In the genomic region with DNA sequence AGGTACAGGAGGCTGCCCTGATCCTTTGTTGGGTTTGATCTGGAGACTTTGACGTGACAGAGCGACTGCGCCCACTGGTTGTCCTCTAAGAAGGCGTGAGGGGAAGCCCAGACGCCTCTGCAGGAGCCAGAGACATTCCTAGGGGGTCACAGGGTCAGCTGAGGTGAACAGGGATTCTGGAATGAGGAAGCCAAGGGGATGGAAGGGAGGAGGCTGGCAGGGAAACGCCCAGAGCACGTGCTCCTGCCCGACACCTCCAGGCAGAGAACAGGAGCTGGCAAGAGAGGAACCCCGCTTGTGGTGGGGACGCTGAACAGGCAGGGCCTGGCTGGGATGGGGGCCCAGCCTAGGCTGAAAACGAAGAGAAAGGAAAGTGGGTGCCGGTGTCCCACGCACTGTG, we compare ENCODE assay signal across 14 cellular contexts. TPM values are rescaled to one million over a fixed set of nuclear protein-coding genes. Genes with fewer than 3 reads are reported as not detected.
DNase-seq lines count a peak whose midpoint lies in the region; FAIRE-seq and TF ChIP-seq lines count a peak whose summit lies in the region.
"Had no signal": no experiment of that assay in that cellular context is flagged by ENCODE, and none has a peak within 500 bp of the region (broad histone marks: within the 10 kb centered on the region; RNA-seq: fewer than 3 reads in every experiment).

No MANE protein-coding gene starts in this region.

- no peak overlapping the region; a peak in 1 of 4 replicates for H3K4me2 ChIP-seq in H1 (ENCODE audit: insufficient read depth in 1 of 2, low read depth in 2 of 2, low read length in 2 of 2)
- no peak overlapping the region for H3K4me2 ChIP-seq in mesendoderm (ENCODE audit: low read length)

- no peaks in the 10 kb centered on the region for H3K23me2 ChIP-seq in H1 (ENCODE audit: low read depth, low read length)

- no peaks in the 10 kb centered on the region for H3K79me2 ChIP-seq in H1 (ENCODE audit: control insufficient read depth in 1 of 2, insufficient read depth in 2 of 2, low read length in 2 of 2)
- no peaks in the 10 kb centered on the region for H3K79me2 ChIP-seq in mesendoderm (ENCODE audit: control insufficient read depth, insufficient read depth, low read length)

- TF ChIP-seq POLR2A in H1 (IDR thresholded peaks at IDR 0.05; ENCODE audit: control extremely low read depth in 1 of 2, low read depth in 2 of 2, low read length in 2 of 2) (no peak), uterus (IDR thresholded peaks at IDR 0.05) (no peak)

- no peak overlapping the region for H4K5ac ChIP-seq in H1 (ENCODE audit: insufficient read length, low read depth, low read length)
- no peak overlapping the region for H4K5ac ChIP-seq in mesendoderm (ENCODE audit: low read length)

- TF ChIP-seq EP300 in H1 (IDR thresholded peaks at IDR 0.05; ENCODE audit: borderline replicate concordance in 1 of 2, low read depth in 2 of 2, low read length in 2 of 2) = no peak

- H3K9me3 ChIP-seq in H1 (ENCODE audit: insufficient read depth in 2 of 2, low read depth in 1 of 2, low read length in 1 of 2) = no peaks in the 10 kb centered on the region
- H3K9me3 ChIP-seq in uterus = no peaks in the 10 kb centered on the region
- H3K9me3 ChIP-seq: adrenal gland, BE2C had no signal

- H2BK15ac ChIP-seq in H1 (ENCODE audit: low read length) (0 out of 2 replicates have a peak overlapping the region, but pooled peaks have one; percentile 10), mesendoderm (replicated peaks; ENCODE audit: low read depth) (no peak overlapping the region)

- H3K23ac ChIP-seq in H1 (ENCODE audit: insufficient read length) (no peak overlapping the region), mesendoderm (ENCODE audit: low read length) (no peak overlapping the region)

- DNase-seq in AG20443 (ENCODE audit: low spot score) (peak; percentile 60), LHCN-M2 (ENCODE audit: low read depth) (peak; percentile 22), H1 (ENCODE audit: low read depth in 1 of 2, low spot score in 2 of 2) (no peak), mesendoderm (peak; percentile 88), T1000 (lab: John Stamatoyannopoulos, UW) (no peak), coronary artery (ENCODE audit: low spot score) (no peak), uterus (no peak)
- no peak for DNase-seq in stimulated activated CD4-positive, alpha-beta T cell treated with anti-CD3 and anti-CD28 coated beads, Interleukin-15, amount 100 ng/mL, for 24 hours
- DNase-seq: adrenal gland, BE2C, KBM-7, substantia nigra had no signal

- no peak overlapping the region for H2BK20ac ChIP-seq in H1 (ENCODE audit: low read length)

- peak overlapping the region; percentile 33; the same call in 1 of the 2 replicates for H2AFZ ChIP-seq in H1 (ENCODE audit: low read length)

- no peak overlapping the region for H2BK5ac ChIP-seq in H1 (ENCODE audit: low read depth, low read length)
- H2BK5ac ChIP-seq in mesendoderm (ENCODE audit: low read length) = no peak overlapping the region

- CTCF ChIA-PET in H1 (lab: Charles Lee; ENCODE audit: partially characterized antibody) = interaction anchor here (0.6 to 1.9 kb wide), 6 partner anchors 9 to 121 kb away, joined by 3 to 6 read pairs (median 4); no protein-coding TSS in a partner anchor

- H3K9ac ChIP-seq in H1 (replicated peaks in 1 of 4; ENCODE audit: extremely low read depth in 1 of 4, low read depth in 3 of 4, low read length in 3 of 4) = no peak overlapping the region
- H3K9ac ChIP-seq in mesendoderm (ENCODE audit: low read length) = no peak overlapping the region

- H2BK12ac ChIP-seq in H1 (ENCODE audit: low read depth, low read length) = no peak overlapping the region

- H3K18ac ChIP-seq in H1 (ENCODE audit: extremely low read depth, low read length) (peak overlapping the region; percentile 32), mesendoderm (ENCODE audit: low read length) (no peak overlapping the region)

- H2BK120ac ChIP-seq in H1 (replicated peaks; ENCODE audit: low read depth, low read length) (no peak overlapping the region), mesendoderm (ENCODE audit: low read depth, low read length) (no peak overlapping the region)

- no peak for FAIRE-seq in H1 (lab: Jason Lieb, UNC)
- FAIRE-seq: G401.6, islet of Langerhans had no signal

- H4K8ac ChIP-seq in H1 (ENCODE audit: extremely low read depth, insufficient read depth, low read length) (peak overlapping the region; percentile 41; the same call in 1 of the 2 replicates), mesendoderm (ENCODE audit: low read depth, low read length) (no peak overlapping the region)

- H3K79me1 ChIP-seq in H1 (ENCODE audit: low read depth, low read length) (no peaks in the 10 kb centered on the region), mesendoderm (ENCODE audit: low read length) (no peaks in the 10 kb centered on the region)

- H3K4ac ChIP-seq in H1 (replicated peaks; ENCODE audit: insufficient read length, low read depth, low read length) (no peak overlapping the region), mesendoderm (ENCODE audit: low read depth, low read length) (no peak overlapping the region)

- H3K27ac ChIP-seq in H1 (ENCODE audit: low read depth, low read length) = no peak overlapping the region
- no peak overlapping the region for H3K27ac ChIP-seq in mesendoderm (ENCODE audit: low read depth, low read length)
- H3K27ac ChIP-seq in coronary artery = no peak overlapping the region
- H3K27ac ChIP-seq in uterus = no peak overlapping the region
- H3K27ac ChIP-seq: adrenal gland had no signal

- POLR2A ChIA-PET in H1 (lab: Charles Lee; ENCODE audit: partially characterized antibody) = interaction anchor here (0.9 to 2.5 kb wide), 3 partner anchors 28 to 95 kb away, joined by 3 to 5 read pairs (median 3); no protein-coding TSS in a partner anchor

- H4K20me1 ChIP-seq in H1 (replicated peaks in 1 of 2; ENCODE audit: control insufficient read depth in 1 of 2, insufficient read depth in 2 of 2, low read length in 2 of 2) = no peaks in the 10 kb centered on the region

- TF ChIP-seq CTCF in H1 (IDR thresholded peaks at IDR 0.05; ENCODE audit: control extremely low read depth in 1 of 3, insufficient read depth in 1 of 3, low read depth in 1 of 3, low read length in 3 of 3) = no peak
- no peak for TF ChIP-seq CTCF in coronary artery (IDR thresholded peaks at IDR 0.05)
- TF ChIP-seq CTCF in uterus (IDR thresholded peaks at IDR 0.05) = no peak

- H3K4me3 ChIP-seq in H1 (ENCODE audit: extremely low read depth in 1 of 4, insufficient read depth in 2 of 4, low read depth in 3 of 4, low read length in 4 of 4) = no peak overlapping the region
- H3K4me3 ChIP-seq in mesendoderm (ENCODE audit: low read length) = no peak overlapping the region
- H3K4me3 ChIP-seq in coronary artery = no peak overlapping the region
- no peak overlapping the region for H3K4me3 ChIP-seq in uterus
- H3K4me3 ChIP-seq: adrenal gland had no signal

- intact Hi-C loops in uterus (cut with DNase I; ENCODE audit: low total_unique reads) = no loop called here

- H3K56ac ChIP-seq in H1 (replicated peaks; ENCODE audit: insufficient read length, low read depth, low read length) (no peak overlapping the region), mesendoderm (ENCODE audit: low read length) (no peak overlapping the region)

- H3K27me3 ChIP-seq in H1 (replicated peaks in 1 of 4; ENCODE audit: control insufficient read depth in 3 of 4, extremely low read depth in 1 of 4, insufficient read depth in 3 of 4, low read length in 3 of 4) (no peaks in the 10 kb centered on the region), mesendoderm (ENCODE audit: insufficient read depth, low read length, poor library complexity) (no peaks in the 10 kb centered on the region), uterus (no peaks in the 10 kb centered on the region)
- H3K27me3 ChIP-seq: adrenal gland, BE2C had no signal

- H2AK5ac ChIP-seq in H1 (ENCODE audit: low read depth, low read length) (no peak overlapping the region), mesendoderm (ENCODE audit: low read length) (no peak overlapping the region)

- H3K4me1 ChIP-seq in H1 (replicated peaks in 1 of 4; ENCODE audit: control insufficient read depth in 3 of 4, insufficient read depth in 4 of 4, low read length in 3 of 4) (peaks cover 0 to 3% (median under 1%) of the 10 kb centered on the region in 4 experiments; a peak in 2 of 7 replicates), mesendoderm (ENCODE audit: control insufficient read depth, low read depth, low read length) (no peaks in the 10 kb centered on the region), uterus (no peaks in the 10 kb centered on the region)
- H3K4me1 ChIP-seq: adrenal gland, BE2C had no signal

- H4K91ac ChIP-seq in H1 (replicated peaks; ENCODE audit: insufficient read length, low read length) = no peak overlapping the region

- TF ChIP-seq RAD21 in H1 (IDR thresholded peaks at IDR 0.05 in 1 of 2, conservative IDR thresholded peaks at IDR 0.05 in 1 of 2; ENCODE audit: low read depth in 2 of 2, low read length in 2 of 2) = peak in 1 of 2 experiments; percentile 3; a peak in 1 of 4 replicates

- no peak overlapping the region for H3K14ac ChIP-seq in H1 (ENCODE audit: insufficient read length)

- H3K36me3 ChIP-seq in H1 (ENCODE audit: control insufficient read depth in 2 of 4, insufficient read depth in 4 of 4, low read length in 3 of 4) (no peaks in the 10 kb centered on the region), mesendoderm (ENCODE audit: control insufficient read depth, insufficient read depth, low read length) (no peaks in the 10 kb centered on the region), uterus (no peaks in the 10 kb centered on the region)
- H3K36me3 ChIP-seq: adrenal gland, BE2C had no signal

- 68% methylated on average over 13 of the region's 13 CpGs; no CpG with 5 or more reads in 1 of the 2 experiments for WGBS in H1 (ENCODE audit: extremely low coverage in 1 of 2, insufficient coverage in 1 of 2, insufficient read length in 1 of 2, insufficient replicate concordance in 2 of 2, low coverage in 1 of 2, low lambda C conversion rate in 2 of 2, missing lambda C conversion rate in 1 of 2), 2 experiments
- WGBS in mesendoderm (ENCODE audit: extremely low coverage, insufficient coverage, low lambda C conversion rate) = no CpG with 5 or more reads among the region's 13 CpGs

RNA-seq across cellular contexts. Expression of gene CARD14, which starts 5.6 kb away (rescaled TPM):
- total RNA-seq in LHCN-M2 (2014; rRNA removed) (0.71 TPM in 1 of 2 replicates, not detected in the other), uterus (1 to 10 TPM in 1 of 4 donors, under 1 TPM in 1, not detected in 2; 0.43 to 1.4 TPM)
- polyA plus RNA-seq in LHCN-M2 (2012) = 0.05 TPM
- not detected in 2 replicates for total RNA-seq in H1 (2021; fragmentation: NEBNext Ultra II Directional; extraction: Animal tissue kit (Norgen Biotek cat#: 25700))
- 0.08 and 0.16 TPM in 2 replicates for polyA plus RNA-seq in H1 (2011; rRNA removed)
- 0.22 TPM for polyA plus RNA-seq in H1 (2011; cell fraction: cytosol; rRNA removed)
- polyA plus RNA-seq in H1 (2011; cell fraction: nucleus; rRNA removed) = 0.50 TPM
- 0.28 to 0.57 TPM (median 0.48 TPM) in 4 replicates for polyA plus RNA-seq in H1 (2012, experiment 1 of 2)
- polyA plus RNA-seq in H1 (2012, experiment 2 of 2) = 0.24 TPM
- polyA plus RNA-seq in H1 (2013, experiment 1 of 2) = 0.02 TPM
- polyA plus RNA-seq in H1 (2013, experiment 2 of 2) = 0.06 TPM
- 0.20 and 1.1 TPM in 2 replicates for polyA minus RNA-seq in H1 (2011; rRNA and poly(A)+ RNA removed)
- polyA minus RNA-seq in H1 (2011; cell fraction: cytosol; rRNA and poly(A)+ RNA removed) = 1.8 TPM
- polyA minus RNA-seq in H1 (2011; cell fraction: nucleus; rRNA and poly(A)+ RNA removed) = 0.50 TPM
- polyA plus RNA-seq in mesendoderm (2013, experiment 1 of 2) = 0.13 TPM
- polyA plus RNA-seq in mesendoderm (2013, experiment 2 of 2) = 0.03 TPM

RNA-seq across cellular contexts. Expression of gene EIF4A3, which starts 28.5 kb away (rescaled TPM):
- total RNA-seq in LHCN-M2 (2014; rRNA removed) (113 and 123 TPM in 2 replicates), uterus (100 to 1,000 TPM in 1 of 4 donors, 10 to 100 TPM in 3; 29.7 to 500 (median 79.1) TPM)
- 86.8 TPM for polyA plus RNA-seq in LHCN-M2 (2012)
- 146 and 155 TPM in 2 replicates for total RNA-seq in H1 (2021; fragmentation: NEBNext Ultra II Directional; extraction: Animal tissue kit (Norgen Biotek cat#: 25700))
- 99.1 and 142 TPM in 2 replicates for polyA plus RNA-seq in H1 (2011; rRNA removed)
- polyA plus RNA-seq in H1 (2011; cell fraction: cytosol; rRNA removed) = 140 TPM
- 77.5 TPM for polyA plus RNA-seq in H1 (2011; cell fraction: nucleus; rRNA removed)
- 156 to 184 TPM (median 166 TPM) in 4 replicates for polyA plus RNA-seq in H1 (2012, experiment 1 of 2)
- 48.6 TPM for polyA plus RNA-seq in H1 (2012, experiment 2 of 2)
- polyA plus RNA-seq in H1 (2013, experiment 1 of 2) = 81.9 TPM
- 84.3 TPM for polyA plus RNA-seq in H1 (2013, experiment 2 of 2)
- polyA minus RNA-seq in H1 (2011; rRNA and poly(A)+ RNA removed) = 108 and 113 TPM in 2 replicates
- polyA minus RNA-seq in H1 (2011; cell fraction: cytosol; rRNA and poly(A)+ RNA removed) = 61.2 TPM
- 42.7 TPM for polyA minus RNA-seq in H1 (2011; cell fraction: nucleus; rRNA and poly(A)+ RNA removed)
- 134 TPM for polyA plus RNA-seq in mesendoderm (2013, experiment 1 of 2)
- polyA plus RNA-seq in mesendoderm (2013, experiment 2 of 2) = 130 TPM

RNA-seq across cellular contexts. Expression of gene SGSH, which starts 44.7 kb away (rescaled TPM):
- total RNA-seq in LHCN-M2 (2014; rRNA removed) (20.4 and 25.0 TPM in 2 replicates), uterus (10 to 100 TPM; 14.4 to 39.7 (median 38.4) TPM)
- 27.2 TPM for polyA plus RNA-seq in LHCN-M2 (2012)
- total RNA-seq in H1 (2021; fragmentation: NEBNext Ultra II Directional; extraction: Animal tissue kit (Norgen Biotek cat#: 25700)) = 15.6 and 19.6 TPM in 2 replicates
- 18.0 and 39.2 TPM in 2 replicates for polyA plus RNA-seq in H1 (2011; rRNA removed)
- 15.0 TPM for polyA plus RNA-seq in H1 (2011; cell fraction: cytosol; rRNA removed)
- polyA plus RNA-seq in H1 (2011; cell fraction: nucleus; rRNA removed) = 67.1 TPM
- polyA plus RNA-seq in H1 (2012, experiment 1 of 2) = 12.4 to 20.3 TPM (median 15.5 TPM) in 4 replicates
- polyA plus RNA-seq in H1 (2012, experiment 2 of 2) = 9.4 TPM
- 15.4 TPM for polyA plus RNA-seq in H1 (2013, experiment 1 of 2)
- 14.5 TPM for polyA plus RNA-seq in H1 (2013, experiment 2 of 2)
- polyA minus RNA-seq in H1 (2011; rRNA and poly(A)+ RNA removed) = 7.3 and 12.8 TPM in 2 replicates
- polyA minus RNA-seq in H1 (2011; cell fraction: cytosol; rRNA and poly(A)+ RNA removed) = 10.8 TPM
- 22.3 TPM for polyA minus RNA-seq in H1 (2011; cell fraction: nucleus; rRNA and poly(A)+ RNA removed)
- 7.2 TPM for polyA plus RNA-seq in mesendoderm (2013, experiment 1 of 2)
- polyA plus RNA-seq in mesendoderm (2013, experiment 2 of 2) = 7.0 TPM

RNA-seq across cellular contexts. Expression of gene SLC26A11, which starts 44.8 kb away (rescaled TPM):
- total RNA-seq in LHCN-M2 (2014; rRNA removed) (9.6 and 9.8 TPM in 2 replicates), uterus (10 to 100 TPM in 3 of 4 donors, 1 to 10 TPM in 1; 10.0 to 38.7 (median 16.0) TPM)
- 7.2 TPM for polyA plus RNA-seq in LHCN-M2 (2012)
- total RNA-seq in H1 (2021; fragmentation: NEBNext Ultra II Directional; extraction: Animal tissue kit (Norgen Biotek cat#: 25700)) = 15.5 and 18.2 TPM in 2 replicates
- 25.9 and 36.4 TPM in 2 replicates for polyA plus RNA-seq in H1 (2011; rRNA removed)
- 17.5 TPM for polyA plus RNA-seq in H1 (2011; cell fraction: cytosol; rRNA removed)
- polyA plus RNA-seq in H1 (2011; cell fraction: nucleus; rRNA removed) = 102 TPM
- 15.1 to 18.1 TPM (median 17.1 TPM) in 4 replicates for polyA plus RNA-seq in H1 (2012, experiment 1 of 2)
- polyA plus RNA-seq in H1 (2012, experiment 2 of 2) = 14.0 TPM
- polyA plus RNA-seq in H1 (2013, experiment 1 of 2) = 17.1 TPM
- 15.3 TPM for polyA plus RNA-seq in H1 (2013, experiment 2 of 2)
- 11.4 and 14.1 TPM in 2 replicates for polyA minus RNA-seq in H1 (2011; rRNA and poly(A)+ RNA removed)
- 6.9 TPM for polyA minus RNA-seq in H1 (2011; cell fraction: cytosol; rRNA and poly(A)+ RNA removed)
- polyA minus RNA-seq in H1 (2011; cell fraction: nucleus; rRNA and poly(A)+ RNA removed) = 34.6 TPM
- polyA plus RNA-seq in mesendoderm (2013, experiment 1 of 2) = 7.9 TPM
- 7.1 TPM for polyA plus RNA-seq in mesendoderm (2013, experiment 2 of 2)

Comparison
In these comparisons a context has a peak if more than half of its experiments do, and no peak if none do; other contexts are left out.
1. DNase-seq: peak in AG20443 (single experiment), LHCN-M2 (single experiment) and mesendoderm (single experiment); none in H1 (0 of 2), T1000 (single experiment), stimulated activated CD4-positive, alpha-beta T cell treated with anti-CD3 and anti-CD28 coated beads, Interleukin-15, amount 100 ng/mL, for 24 hours (single experiment), coronary artery (single experiment) and uterus (0 of 2).